ENCODE assay signal across 20 cellular contexts in genomic region chr2:51559026-51559425, GRCh38.
DNase-seq lines count a peak whose midpoint lies in the region; TF ChIP-seq lines count a peak whose summit lies in the region.
"Had no signal": no experiment of that assay in that cellular context is flagged by ENCODE, and none has a peak within 500 bp of the region (broad histone marks: within the 10 kb centered on the region; RNA-seq: fewer than 3 reads in every experiment).

No MANE protein-coding gene starts in this region.

- H3K4me3 ChIP-seq in choroid plexus epithelial cell (ENCODE audit: low read depth, low read length) = no peak overlapping the region
- H3K4me3 ChIP-seq: BLaER1 treated with 17β-estradiol and CSF1 and Interleukin-3, amounts not matched to agents 10 nM and 100 nM; GM12878; HAP-1 had no signal

- peaks cover 5% of the 10 kb centered on the region for H3K4me1 Mint-ChIP-seq in nephron
- H3K4me1 Mint-ChIP-seq: CD14-positive monocyte; CD8-positive, alpha-beta memory T cell had no signal

- TF ChIP-seq CTCF in choroid plexus epithelial cell (conservative IDR thresholded peaks at IDR 0.05; ENCODE audit: low read depth, low read length) (no peak), nephron (IDR thresholded peaks at IDR 0.05; ENCODE audit: unreplicated experiment in 3 of 3) (no peak)

- no peaks in the 10 kb centered on the region for H3K27me3 Mint-ChIP-seq in nephron (ENCODE audit: low read depth)
- H3K27me3 Mint-ChIP-seq: CD4-positive, alpha-beta T cell; CD8-positive, alpha-beta memory T cell had no signal

- peak overlapping the region in 2 of 3 experiments; percentile 67 to 68 for H3K27ac Mint-ChIP-seq in nephron
- H3K27ac Mint-ChIP-seq: CD14-positive monocyte; CD4-positive, alpha-beta T cell; CD8-positive, alpha-beta memory T cell; HFFc6 had no signal

- peak overlapping the region in 1 of 3 experiments; percentile 20 for H3K4me3 Mint-ChIP-seq in nephron
- H3K4me3 Mint-ChIP-seq: CD14-positive monocyte; CD4-positive, alpha-beta T cell; CD8-positive, alpha-beta memory T cell; HFFc6 had no signal

- H3K36me3 Mint-ChIP-seq in nephron (ENCODE audit: low read depth) = no peaks in the 10 kb centered on the region
- H3K36me3 Mint-ChIP-seq: CD14-positive monocyte; CD8-positive, alpha-beta memory T cell had no signal

- DNase-seq in DMS 273 (lab: John Stamatoyannopoulos, UW; ENCODE audit: unreplicated experiment) (peak; percentile 3), DMS 273 treated with DMSO at 0.1 percent for 48 hours (lab: John Stamatoyannopoulos, UW) (no peak), choroid plexus epithelial cell (ENCODE audit: low read depth) (peak; percentile 2), NOMO-1 (lab: John Stamatoyannopoulos, UW; ENCODE audit: unreplicated experiment in 2 of 2) (no peak), DMS114 treated with DMSO at 0.1 percent for 48 hours (lab: John Stamatoyannopoulos, UW; ENCODE audit: unreplicated experiment) (no peak)
- DNase-seq: ACHN; AML-193; BE2C; CD4-positive, alpha-beta T cell; CD8-positive, alpha-beta memory T cell; DMS79; EL; GDM1; GOT3; HFFc6 had no signal

- peaks cover 6% of the 10 kb centered on the region for H3K9me3 Mint-ChIP-seq in nephron
- H3K9me3 Mint-ChIP-seq: HFFc6 had no signal

Comparison
In these comparisons a context has a peak if more than half of its experiments do, and no peak if none do; other contexts are left out.
1. DNase-seq: peak in DMS 273 (single experiment) and choroid plexus epithelial cell (single experiment); none in DMS 273 treated with DMSO at 0.1 percent for 48 hours (single experiment), NOMO-1 (0 of 2) and DMS114 treated with DMSO at 0.1 percent for 48 hours (single experiment).